In the genomic region with DNA sequence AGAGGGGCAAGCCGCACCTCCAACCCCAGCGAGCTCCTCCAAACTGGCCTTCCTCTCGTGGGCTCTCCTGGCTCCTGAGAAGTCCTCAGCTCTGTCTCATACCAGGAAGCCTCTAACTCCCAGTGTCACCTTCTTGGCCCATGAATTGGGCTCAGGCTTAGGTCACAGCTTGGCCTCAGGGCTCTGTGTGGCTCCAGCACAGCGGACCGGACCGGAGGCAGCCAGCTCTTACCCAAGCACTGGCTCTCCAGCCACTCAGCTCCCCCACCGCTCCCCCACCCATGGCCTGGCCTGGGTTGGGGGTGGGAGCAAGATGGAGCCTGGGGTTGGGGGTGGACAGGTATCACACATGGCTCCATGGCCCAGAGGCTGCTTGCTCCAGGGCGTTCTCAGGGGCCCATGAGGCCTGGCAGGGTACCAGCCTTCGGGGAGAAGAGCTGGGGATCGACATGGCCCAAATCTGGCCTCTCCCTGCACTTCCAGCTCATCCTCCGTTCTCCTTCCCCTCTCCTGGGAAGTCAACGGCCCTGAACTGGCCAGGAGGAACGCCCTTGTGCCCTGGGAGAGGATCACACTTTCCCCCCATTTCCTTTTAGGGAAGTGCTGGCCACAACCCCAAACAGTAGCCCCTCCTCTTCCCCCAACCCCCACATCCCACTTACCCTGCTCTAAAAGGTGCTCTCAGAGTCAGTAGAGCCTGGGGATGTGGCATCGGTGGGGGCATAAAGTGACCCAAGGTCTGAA, we compare ENCODE assay signal across 1 cellular context.
TF ChIP-seq lines count a peak whose summit lies in the region.

No MANE protein-coding gene starts in this region.

TF ChIP-seq in K562, 482 proteins besides CTCF, POLR2A, EP300 and RAD21:
- TF ChIP-seq SRF (CRISPR knock-in tag; IDR thresholded peaks at IDR 0.05) (peak in 1 of 2 experiments; percentile 41; a peak in 1 of 4 replicates), SPI1 (IDR thresholded peaks at IDR 0.05; ENCODE audit: borderline replicate concordance, low read depth, low read length) (peak; percentile 28; the same call in 1 of the 2 replicates), ATF7 (IDR thresholded peaks at IDR 0.05) (no peak)
TF ChIP-seq in K562: peak in this region for 2.
